Comparison of ENCODE assay signal across 24 cellular contexts in genomic region chr2:44364604-44365003, GRCh38.
"Had no signal": no experiment of that assay in that cellular context is flagged by ENCODE, and none has a peak within 500 bp of the region (broad histone marks: within the 10 kb centered on the region; RNA-seq: fewer than 3 reads in every experiment).

No MANE protein-coding gene starts in this region.

- H3K4me3 Mint-ChIP-seq: activated CD4-positive, alpha-beta memory T cell treated with anti-CD3 and anti-CD28 coated beads for 36 hours; mesothelial cell of epicardium had no signal

- ATAC-seq: gastrocnemius medialis; left lobe of liver; natural killer cell treated with Interleukin-12 subunit alpha and Interleukin-12 subunit beta and Interleukin-15 and Interleukin-18, amount 100 ng/mL, for 72 hours had no signal

- FAIRE-seq: colon, keratinocyte, TTC549 had no signal

- H3K27ac Mint-ChIP-seq: activated CD4-positive, alpha-beta memory T cell treated with anti-CD3 and anti-CD28 coated beads for 36 hours; mesothelial cell of epicardium; natural killer cell treated with Interleukin-12 subunit alpha and Interleukin-12 subunit beta and Interleukin-15 and Interleukin-18, amount 100 ng/mL, for 72 hours had no signal

- H3K4me3 ChIP-seq: gastrocnemius medialis, lung, thyroid gland had no signal

- H3K27me3 ChIP-seq: brain microvascular endothelial cell, gastrocnemius medialis, thyroid gland had no signal

- H3K9me3 ChIP-seq: gastrocnemius medialis, thyroid gland had no signal

- H3K9me3 Mint-ChIP-seq: activated CD4-positive, alpha-beta memory T cell treated with anti-CD3 and anti-CD28 coated beads for 36 hours; mesothelial cell of epicardium; natural killer cell treated with Interleukin-12 subunit alpha and Interleukin-12 subunit beta and Interleukin-15 and Interleukin-18, amount 100 ng/mL, for 72 hours; T-helper 1 cell treated with Interleukin-12 subunit alpha and Interleukin-12 subunit beta and Interleukin-4 antibody, amounts not matched to agents 30 μg/mL and 1 μg/mL, for 36 hours had no signal

- H3K27me3 Mint-ChIP-seq: activated CD4-positive, alpha-beta memory T cell treated with anti-CD3 and anti-CD28 coated beads for 36 hours; natural killer cell treated with Interleukin-12 subunit alpha and Interleukin-12 subunit beta and Interleukin-15 and Interleukin-18, amount 100 ng/mL, for 72 hours had no signal

- H3K36me3 ChIP-seq: brain microvascular endothelial cell, gastrocnemius medialis, thyroid gland had no signal

- H3K36me3 Mint-ChIP-seq: mesothelial cell of epicardium had no signal

- DNase-seq: activated CD4-positive, alpha-beta memory T cell treated with anti-CD3 and anti-CD28 coated beads for 36 hours; activated CD4-positive, alpha-beta T cell treated with anti-CD3 and anti-CD28 coated beads for 4 hours; activated naive CD4-positive, alpha-beta T cell; activated T-cell treated with anti-CD3 and anti-CD28 coated beads for 4 hours; aorta; brain microvascular endothelial cell; central memory CD4-positive, alpha-beta T cell; gastrocnemius medialis; head of caudate nucleus; occipital lobe; posterior cingulate gyrus; stimulated activated CD4-positive, alpha-beta T cell treated with anti-CD3 and anti-CD28 coated beads, Interleukin-12 subunit alpha, Interleukin-12 subunit beta, amount 100 ng/mL, for 4 hours; stimulated activated CD4-positive, alpha-beta T cell treated with anti-CD3 and anti-CD28 coated beads, Interleukin-1b, Interleukin-23, amount 100 ng/mL, for 48 hours; stimulated activated CD8-positive, alpha-beta memory T cell treated with anti-CD3 and anti-CD28 coated beads, Interleukin-4, amount 100 ng/mL, for 48 hours; stimulated activated naive CD4-positive, alpha-beta T cell treated with Interleukin-2 at 50 U/mL for 16 hours; thyroid gland had no signal

- H3K27ac ChIP-seq: brain microvascular endothelial cell, gastrocnemius medialis, thyroid gland had no signal
